15 cellular contexts compared by ENCODE assay signal in the genomic region with DNA sequence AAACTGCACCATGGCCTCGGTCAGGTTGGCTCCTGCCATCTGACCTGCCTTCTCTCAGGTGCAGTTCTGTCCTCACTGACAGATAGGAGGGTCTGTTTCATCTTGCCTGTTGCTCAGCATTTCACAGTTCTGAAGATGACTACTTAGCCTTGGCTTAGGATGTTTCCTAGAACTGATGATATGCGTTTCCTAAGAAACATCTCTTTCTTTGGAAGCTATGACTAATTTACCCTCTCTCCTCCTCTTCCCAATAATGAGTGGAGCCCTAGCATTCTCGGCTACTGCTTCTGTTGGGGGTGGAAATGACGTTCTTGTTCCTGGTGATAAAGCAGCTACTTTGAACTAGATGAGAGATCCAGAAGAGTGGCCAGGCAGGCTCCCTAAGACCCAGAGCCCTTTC. TPM values are rescaled to one million over a fixed set of nuclear protein-coding genes. Genes with fewer than 3 reads are reported as not detected.
DNase-seq lines count a peak whose midpoint lies in the region; ATAC-seq and TF ChIP-seq lines count a peak whose summit lies in the region.
"Had no signal": no experiment of that assay in that cellular context is flagged by ENCODE, and none has a peak within 500 bp of the region (broad histone marks: within the 10 kb centered on the region; RNA-seq: fewer than 3 reads in every experiment).

No MANE protein-coding gene starts in this region.

- no peaks in the 10 kb centered on the region for H3K27me3 Mint-ChIP-seq in T-helper 17 cell
- H3K27me3 Mint-ChIP-seq: T-cell had no signal

- H3K9me3 ChIP-seq in BLaER1 treated with 17β-estradiol and CSF1 and Interleukin-3, amounts not matched to agents 10 nM and 100 nM (replicated peaks in 1 of 11), result no peaks in the 10 kb centered on the region
- H3K9me3 ChIP-seq in T-helper 17 cell (ENCODE audit: control insufficient read depth, low read length, poor library complexity, severe bottlenecking), result no peaks in the 10 kb centered on the region
- no peaks in the 10 kb centered on the region for H3K9me3 ChIP-seq in esophagus squamous epithelium
- H3K9me3 ChIP-seq in body of pancreas, result no peaks in the 10 kb centered on the region
- H3K9me3 ChIP-seq: psoas muscle had no signal

- H3K4me2 ChIP-seq in BLaER1 treated with 17β-estradiol and CSF1 and Interleukin-3, amounts not matched to agents 10 nM and 100 nM, result peak overlapping the region; percentile 35 to 73 (median 61)

- TF ChIP-seq CTCF in esophagus squamous epithelium (IDR thresholded peaks at IDR 0.05) (no peak), body of pancreas (IDR thresholded peaks at IDR 0.05) (no peak)

- TF ChIP-seq POLR2A in esophagus squamous epithelium (IDR thresholded peaks at IDR 0.05) (no peak), body of pancreas (IDR thresholded peaks at IDR 0.05) (no peak)

- no peaks in the 10 kb centered on the region for H4K20me1 ChIP-seq in BLaER1 treated with 17β-estradiol and CSF1 and Interleukin-3, amounts not matched to agents 10 nM and 100 nM

- peaks cover 0 to 6% (median 0%) of the 10 kb centered on the region in 11 experiments; a peak in 3 of 22 replicates for H3K36me3 ChIP-seq in BLaER1 treated with 17β-estradiol and CSF1 and Interleukin-3, amounts not matched to agents 10 nM and 100 nM
- H3K36me3 ChIP-seq in esophagus squamous epithelium, result peaks cover 0 to 50% (median 5%) of the 10 kb centered on the region in 3 donors
- H3K36me3 ChIP-seq in body of pancreas (replicated peaks in 1 of 2; ENCODE audit: insufficient read depth in 1 of 2, low read depth in 2 of 2), result no peaks in the 10 kb centered on the region

- intact Hi-C loops in esophagus squamous epithelium (cut with DNase I), result no loop called here
- intact Hi-C loops in body of pancreas (cut with DNase I), result no loop called here

- ATAC-seq in T-helper 17 cell (no peak), GM18502 (IDR thresholded peaks at IDR 0.05; ENCODE audit: poor library complexity, unreplicated experiment) (no peak), body of pancreas (no peak), GM21423 (IDR thresholded peaks at IDR 0.05; ENCODE audit: unreplicated experiment) (no peak), GM21529 (IDR thresholded peaks at IDR 0.05; ENCODE audit: unreplicated experiment) (no peak)
- ATAC-seq: psoas muscle, T-cell had no signal

- peaks cover 2% of the 10 kb centered on the region for H3K36me3 Mint-ChIP-seq in T-helper 17 cell (ENCODE audit: low read depth)

- no peak overlapping the region for H3K27ac ChIP-seq in BLaER1 treated with 17β-estradiol and CSF1 and Interleukin-3, amounts not matched to agents 10 nM and 100 nM
- H3K27ac ChIP-seq in esophagus squamous epithelium (peak overlapping the region; percentile 75 to 99 (median 84)), body of pancreas (no peak overlapping the region)
- H3K27ac ChIP-seq: psoas muscle had no signal

- 21 to 34% methylated on average over 3 to 4 of the region's 4 CpGs for WGBS in esophagus squamous epithelium, 2 donors
- 82 to 87% methylated on average over 3 to 4 of the region's 4 CpGs for WGBS in body of pancreas, 2 donors

- peaks cover 29 to 45% (median 36%) of the 10 kb centered on the region in 10 experiments for H3K4me1 ChIP-seq in BLaER1 treated with 17β-estradiol and CSF1 and Interleukin-3, amounts not matched to agents 10 nM and 100 nM
- H3K4me1 ChIP-seq in esophagus squamous epithelium (peaks cover 11 to 84% (median 17%) of the 10 kb centered on the region in 3 donors), body of pancreas (no peaks in the 10 kb centered on the region)
- H3K4me1 ChIP-seq: psoas muscle had no signal

- H3K4me3 ChIP-seq in BLaER1 treated with 17β-estradiol and CSF1 and Interleukin-3, amounts not matched to agents 10 nM and 100 nM, result no peak overlapping the region
- H3K4me3 ChIP-seq in esophagus squamous epithelium, result no peak overlapping the region
- H3K4me3 ChIP-seq in skeletal muscle cell (ENCODE audit: low read depth, low read length), result no peak overlapping the region
- H3K4me3 ChIP-seq in body of pancreas, result no peak overlapping the region
- H3K4me3 ChIP-seq: psoas muscle had no signal

- H3K4me1 Mint-ChIP-seq in T-helper 17 cell, result peaks cover 14% of the 10 kb centered on the region

- no peaks in the 10 kb centered on the region for H3K27me3 ChIP-seq in BLaER1 treated with 17β-estradiol and CSF1 and Interleukin-3, amounts not matched to agents 10 nM and 100 nM
- H3K27me3 ChIP-seq in esophagus squamous epithelium (no peaks in the 10 kb centered on the region), body of pancreas (no peaks in the 10 kb centered on the region)

- peak overlapping the region; percentile 78 for H3K27ac Mint-ChIP-seq in T-helper 17 cell
- H3K27ac Mint-ChIP-seq: T-cell had no signal

- DNase-seq in T-helper 17 cell (no peak), esophagus squamous epithelium (lab: John Stamatoyannopoulos, UW) (no peak), skeletal muscle cell (ENCODE audit: low read depth) (peak; percentile 35), body of pancreas (no peak)
- DNase-seq: activated CD4-positive, alpha-beta T cell treated with anti-CD3 and anti-CD28 coated beads, Interleukin-2, amount 50 U/mL, for 1 hour; activated naive CD4-positive, alpha-beta T cell treated with anti-CD3 and anti-CD28 coated beads, Interleukin-2, amount 50 U/mL, for 16 hours; MM.1S; NCI-H2227 treated with DMSO at 0.1 percent for 48 hours; psoas muscle; stimulated activated CD4-positive, alpha-beta T cell treated with anti-CD3 and anti-CD28 coated beads, Interleukin-4, amount 100 ng/mL, for 4 hours; T-cell had no signal

- H3K4me3 Mint-ChIP-seq in T-helper 17 cell, result no peak overlapping the region
- H3K4me3 Mint-ChIP-seq: T-cell had no signal

- peak overlapping the region in 2 of 11 experiments; percentile 7 to 34; a peak in 1 of 22 replicates for H3K9ac ChIP-seq in BLaER1 treated with 17β-estradiol and CSF1 and Interleukin-3, amounts not matched to agents 10 nM and 100 nM

RNA-seq across cellular contexts. Expression of a gene that starts 27.3 kb away (rescaled TPM):
- total RNA-seq in T-helper 17 cell, result under 1 TPM in 1 of 2 donors, not detected in 1; 0.42 TPM
- 100 to 1,000 TPM in 2 of 4 donors, 10 to 100 TPM in 2; 87.5 to 202 (median 122) TPM for total RNA-seq in esophagus squamous epithelium
- under 1 TPM; 0.26 to 0.66 TPM for total RNA-seq in body of pancreas

RNA-seq across cellular contexts. Expression of a gene that starts 27.4 kb away (rescaled TPM):
- under 1 TPM in 1 of 2 donors, not detected in 1; 0.57 TPM for total RNA-seq in T-helper 17 cell
- total RNA-seq in esophagus squamous epithelium, result 100 to 1,000 TPM in 3 of 4 donors, 10 to 100 TPM in 1; 64.0 to 202 (median 134) TPM
- total RNA-seq in body of pancreas, result not detected

RNA-seq across cellular contexts. Expression of a gene that starts 30.7 kb away (rescaled TPM):
- 1 to 10 TPM; 2.0 to 2.8 TPM for total RNA-seq in T-helper 17 cell
- total RNA-seq in esophagus squamous epithelium, result 10 to 100 TPM in 1 of 4 donors, 1 to 10 TPM in 3; 1.9 to 12.0 (median 5.7) TPM
- 1 to 10 TPM; 2.0 to 2.9 TPM for total RNA-seq in body of pancreas

RNA-seq across cellular contexts. Expression of a gene that starts 42.9 kb away (rescaled TPM):
- total RNA-seq in T-helper 17 cell (not detected), esophagus squamous epithelium (10 to 100 TPM in 2 of 4 donors, 1 to 10 TPM in 1, not detected in 1; 6.3 to 20.6 (median 13.6) TPM), body of pancreas (not detected)
- total RNA-seq: psoas muscle, T-cell had no signal

RNA-seq across cellular contexts. Expression of a gene that starts 43.1 kb away (rescaled TPM):
- total RNA-seq in T-helper 17 cell, result under 1 TPM in 1 of 2 donors, not detected in 1; 0.27 TPM
- 10 to 100 TPM in 3 of 4 donors, 1 to 10 TPM in 1; 5.0 to 50.7 (median 22.6) TPM for total RNA-seq in esophagus squamous epithelium
- total RNA-seq in body of pancreas, result under 1 TPM; under 0.01 to 0.26 TPM

Comparison
In these comparisons a context has a peak if more than half of its experiments do, and no peak if none do; other contexts are left out.
1. H3K27ac ChIP-seq: peak in esophagus squamous epithelium (4 of 4); none in BLaER1 treated with 17β-estradiol and CSF1 and Interleukin-3, amounts not matched to agents 10 nM and 100 nM (0 of 11) and body of pancreas (0 of 4).
2. RNA of a gene that starts 27.3 kb away (total RNA-seq): 87.5 to 202 TPM in esophagus squamous epithelium; 0.26 to 0.66 TPM in body of pancreas and 0.42 TPM in T-helper 17 cell; every median in the first group is over 10 times any median in the second.
3. RNA of a gene that starts 27.4 kb away (total RNA-seq): 64.0 to 202 TPM in esophagus squamous epithelium; 0.57 TPM in T-helper 17 cell and not detected in body of pancreas; every median in the first group is over 10 times any median in the second.